ENCODE assay signal across 13 cellular contexts in genomic region chr4:1862961-1863296, GRCh38. TPM values are rescaled to one million over a fixed set of nuclear protein-coding genes. Genes with fewer than 3 reads are reported as not detected.
DNase-seq lines count a peak whose midpoint lies in the region; ATAC-seq and TF ChIP-seq lines count a peak whose summit lies in the region.
"Had no signal": no experiment of that assay in that cellular context is flagged by ENCODE, and none has a peak within 500 bp of the region (broad histone marks: within the 10 kb centered on the region; RNA-seq: fewer than 3 reads in every experiment).

No MANE protein-coding gene starts in this region.

- H3K4me1 ChIP-seq in iPS-15b (ENCODE audit: control insufficient read depth, insufficient read depth, low read length) = no peaks in the 10 kb centered on the region

- no peaks in the 10 kb centered on the region for H3K36me3 Mint-ChIP-seq in activated T-cell treated with anti-CD3 and anti-CD28 coated beads, Interleukin-2, amount 50 U/mL, for 4 hours (ENCODE audit: insufficient read depth)

- H3K36me3 ChIP-seq in SU-DHL-6 (ENCODE audit: low read length) (no peaks in the 10 kb centered on the region), iPS-15b (ENCODE audit: control insufficient read depth, insufficient read depth, low read length) (no peaks in the 10 kb centered on the region)

- peak overlapping the region; percentile 19 for H3K4me2 ChIP-seq in SU-DHL-6 (ENCODE audit: low read depth, low read length, poor library complexity, severe bottlenecking)

- no peak overlapping the region for H3K4me3 ChIP-seq in SU-DHL-6 (ENCODE audit: insufficient read depth, low read length, poor library complexity, severe bottlenecking)
- H3K4me3 ChIP-seq in iPS-15b (ENCODE audit: low read depth, low read length) = peak overlapping the region; percentile 35
- H3K4me3 ChIP-seq: lung had no signal

- no peak for DNase-seq in activated T-cell treated with anti-CD3 and anti-CD28 coated beads, Interleukin-2, amount 50 U/mL, for 4 hours
- DNase-seq in activated T-cell treated with anti-CD3 and anti-CD28 coated beads for 4 hours = no peak
- peak; percentile 20 for DNase-seq in stimulated activated naive CD8-positive, alpha-beta T cell treated with anti-CD3 and anti-CD28 coated beads, Interleukin-15, Interleukin-2, amounts not matched to agents 100 U/mL and 50 U/mL, for 24 hours
- no peak for DNase-seq in CD1c-positive myeloid dendritic cell (ENCODE audit: extremely low spot score)
- DNase-seq in islet precursor cell = no peak
- DNase-seq in amniotic stem cell (lab: John Stamatoyannopoulos, UW) = no peak
- DNase-seq: hippocampal formation, NCI-H1436 treated with DMSO at 0.1 percent for 48 hours, NCI-H226 had no signal

- no peaks in the 10 kb centered on the region for H3K9me2 ChIP-seq in SU-DHL-6 (replicated peaks; ENCODE audit: insufficient read depth, low read length)

- ATAC-seq in activated T-cell treated with anti-CD3 and anti-CD28 coated beads, Interleukin-2, amount 50 U/mL, for 4 hours = peak in 1 of 2 donors; percentile 9
- no peak for ATAC-seq in stimulated activated naive CD8-positive, alpha-beta T cell treated with anti-CD3 and anti-CD28 coated beads, Interleukin-15, Interleukin-2, amounts not matched to agents 100 U/mL and 50 U/mL, for 24 hours
- ATAC-seq: HCT116 had no signal

- H3K27ac ChIP-seq in SU-DHL-6 (ENCODE audit: low read depth, low read length) = no peak overlapping the region

- H3K27me3 ChIP-seq in SU-DHL-6 (ENCODE audit: low read length) (no peaks in the 10 kb centered on the region), iPS-15b (ENCODE audit: control insufficient read depth, insufficient read depth, low read length) (peaks cover 96% of the 10 kb centered on the region)

- no peaks in the 10 kb centered on the region for H3K79me2 ChIP-seq in SU-DHL-6 (ENCODE audit: insufficient read depth, low read length)

- H3K9ac ChIP-seq in SU-DHL-6 (ENCODE audit: low read length) = peak overlapping the region; percentile 8; the same call in 1 of the 2 replicates
- H3K9ac ChIP-seq in iPS-15b (ENCODE audit: low read depth, low read length) = no peak overlapping the region

- peaks cover 7% of the 10 kb centered on the region; the same call in 1 of the 2 replicates for H3F3A ChIP-seq in SU-DHL-6 (ENCODE audit: insufficient read depth)

- no peak for TF ChIP-seq CTCF in SU-DHL-6 (IDR thresholded peaks at IDR 0.05; ENCODE audit: insufficient read depth, low read length, poor library complexity, severe bottlenecking)

- H3K4me3 Mint-ChIP-seq in activated T-cell treated with anti-CD3 and anti-CD28 coated beads, Interleukin-2, amount 50 U/mL, for 4 hours = peak overlapping the region; percentile 31

- H4K20me1 ChIP-seq in SU-DHL-6 (ENCODE audit: low read depth, low read length) = no peaks in the 10 kb centered on the region

- no peaks in the 10 kb centered on the region for H3K27me3 Mint-ChIP-seq in activated T-cell treated with anti-CD3 and anti-CD28 coated beads, Interleukin-2, amount 50 U/mL, for 4 hours (ENCODE audit: low read depth)

- no peak overlapping the region for H2AFZ ChIP-seq in SU-DHL-6 (ENCODE audit: low read depth, low read length, severe bottlenecking)

- no peaks in the 10 kb centered on the region for H3K9me3 ChIP-seq in SU-DHL-6 (ENCODE audit: insufficient read depth, low read length)
- no peaks in the 10 kb centered on the region for H3K9me3 ChIP-seq in iPS-15b (ENCODE audit: control insufficient read depth, insufficient read depth, low read length)

- H3K9me3 Mint-ChIP-seq in activated T-cell treated with anti-CD3 and anti-CD28 coated beads, Interleukin-2, amount 50 U/mL, for 4 hours = no peaks in the 10 kb centered on the region

- peaks cover 18% of the 10 kb centered on the region for H3K4me1 Mint-ChIP-seq in activated T-cell treated with anti-CD3 and anti-CD28 coated beads, Interleukin-2, amount 50 U/mL, for 4 hours (ENCODE audit: low read depth)

RNA-seq across cellular contexts. Expression of gene LETM1, which starts 7.0 kb away (rescaled TPM):
- 100 to 1,000 TPM; 128 to 141 (median 133) TPM for total RNA-seq in activated T-cell treated with anti-CD3 and anti-CD28 coated beads, Interleukin-2, amount 50 U/mL, for 4 hours

RNA-seq across cellular contexts. Expression of gene NSD2, which starts 8.3 kb away (rescaled TPM):
- total RNA-seq in activated T-cell treated with anti-CD3 and anti-CD28 coated beads, Interleukin-2, amount 50 U/mL, for 4 hours = 10 to 100 TPM; 84.0 to 97.0 (median 91.0) TPM
